In the genomic region with DNA sequence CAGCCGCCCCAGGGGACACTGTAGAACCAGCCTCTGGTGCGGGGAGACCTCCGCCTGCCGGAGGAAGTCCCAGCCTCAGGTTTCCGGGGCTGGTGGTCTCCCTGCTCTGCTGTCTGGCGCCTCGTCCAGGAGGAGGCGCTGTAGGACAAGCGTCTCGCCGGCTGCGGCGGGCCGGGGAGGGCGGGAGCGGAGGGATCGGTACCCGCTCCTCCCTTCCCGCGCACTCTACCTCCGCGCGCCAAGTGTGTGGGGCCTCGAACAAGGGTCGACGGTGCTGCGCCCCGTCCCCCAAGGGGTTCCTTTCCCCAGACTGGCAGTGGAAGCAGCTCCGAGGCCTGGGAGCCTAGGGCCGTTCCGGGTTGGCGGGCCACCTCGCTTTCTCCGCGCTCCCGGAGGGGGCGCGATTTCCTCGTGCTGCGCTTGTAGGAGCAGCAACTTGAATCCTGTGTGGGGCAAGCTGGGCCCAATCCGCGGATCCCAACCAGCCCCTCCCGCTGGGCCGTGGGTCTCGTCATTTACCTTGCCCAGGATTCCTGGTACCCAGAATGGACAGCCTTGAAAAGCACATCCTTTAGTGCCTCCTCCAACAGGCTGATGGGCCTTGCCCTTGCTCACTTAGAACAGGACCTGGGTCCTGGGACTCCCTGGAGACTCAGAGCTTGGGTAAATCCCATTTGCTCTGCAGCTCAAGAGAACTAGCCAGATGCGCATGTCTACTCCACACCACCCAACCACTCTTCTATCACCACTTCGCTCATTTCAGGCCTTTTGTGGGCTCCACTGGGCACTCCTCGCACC, we compare ENCODE assay signal across 8 cellular contexts. TPM values are rescaled to one million over a fixed set of nuclear protein-coding genes. Genes with fewer than 3 reads are reported as not detected.
DNase-seq lines count a peak whose midpoint lies in the region; ATAC-seq, FAIRE-seq and TF ChIP-seq lines count a peak whose summit lies in the region.

No MANE protein-coding gene starts in this region.

- H3K36me3 ChIP-seq in PC-9 (ENCODE audit: low read depth): no peaks in the 10 kb centered on the region
- H3K36me3 ChIP-seq in neuron (ENCODE audit: insufficient read depth, low read length): no peaks in the 10 kb centered on the region
- H3K36me3 ChIP-seq in testis (ENCODE audit: low read depth, missing control alignments): no peaks in the 10 kb centered on the region

- DNase-seq in COLO829 (ENCODE audit: low spot score): peak; percentile 77
- peak in 1 of 2 experiments; percentile 60 for DNase-seq in PC-9
- DNase-seq in activated T-helper 2 cell treated with anti-CD3 and anti-CD28 coated beads, Interferon-gamma antibody, Interleukin-2, Interleukin-4, amounts not matched to agents 10 μg/mL and 5 μg/mL and 100 μg/mL, durations not matched to agents 14 hours and 24 hours and 36 hours (ENCODE audit: low spot score): peak; percentile 64
- DNase-seq in frontal cortex (ENCODE audit: low spot score in 2 of 2): peak; percentile 83 to 87
- peak; percentile 84 for DNase-seq in testis

- H3K4me1 ChIP-seq in PC-9 (replicated peaks; ENCODE audit: insufficient read depth) (no peaks in the 10 kb centered on the region), neuron (ENCODE audit: insufficient read depth, low read length) (no peaks in the 10 kb centered on the region), testis (peaks cover under 1% of the 10 kb centered on the region)

- H3K79me2 ChIP-seq in PC-9 (ENCODE audit: low read depth): no peaks in the 10 kb centered on the region

- H3K27me3 Mint-ChIP-seq in activated T-helper 2 cell treated with anti-CD3 and anti-CD28 coated beads, Interferon-gamma antibody, Interleukin-2, Interleukin-4, amounts not matched to agents 10 μg/mL and 5 μg/mL and 100 μg/mL, durations not matched to agents 14 hours and 24 hours and 36 hours (ENCODE audit: low read depth): peaks cover 80% of the 10 kb centered on the region

- H3F3A ChIP-seq in PC-9 (ENCODE audit: insufficient read depth, low read depth): no peaks in the 10 kb centered on the region

- H3K9me3 ChIP-seq in PC-9 (ENCODE audit: insufficient read depth, low read depth): no peaks in the 10 kb centered on the region
- peaks cover 11% of the 10 kb centered on the region for H3K9me3 ChIP-seq in neuron (ENCODE audit: low read length)
- H3K9me3 ChIP-seq in testis: no peaks in the 10 kb centered on the region

- H3K4me2 ChIP-seq in PC-9: no peak overlapping the region

- TF ChIP-seq POLR2A in testis (IDR thresholded peaks at IDR 0.05): no peak

- intact Hi-C loops in PC-9 (cut with micrococcal nuclease; ENCODE audit: unreplicated experiment): loop anchor here (2.0 to 5.0 kb wide), 2 partner anchors 414 to 1007 kb away; no protein-coding TSS in a partner anchor
- intact Hi-C loops in activated T-helper 2 cell treated with anti-CD3 and anti-CD28 coated beads, Interferon-gamma antibody, Interleukin-2, Interleukin-4, amounts not matched to agents 10 μg/mL and 5 μg/mL and 100 μg/mL, durations not matched to agents 14 hours and 24 hours and 36 hours (cut with micrococcal nuclease): loop anchor here (1.0 to 5.0 kb wide), 5 partner anchors 317 to 1007 kb away; no protein-coding TSS in a partner anchor
- intact Hi-C loops in testis (cut with DNase I; ENCODE audit: low total_unique reads): loop anchor here (1.0 to 10.0 kb wide), 2 partner anchors 314 to 414 kb away; no protein-coding TSS in a partner anchor

- WGBS in testis, 2 donors: 5 to 23% methylated on average over 10 to 45 of the region's 48 CpGs

- H3K4me3 Mint-ChIP-seq in activated T-helper 2 cell treated with anti-CD3 and anti-CD28 coated beads, Interferon-gamma antibody, Interleukin-2, Interleukin-4, amounts not matched to agents 10 μg/mL and 5 μg/mL and 100 μg/mL, durations not matched to agents 14 hours and 24 hours and 36 hours (ENCODE audit: low read depth): no peak overlapping the region

- FAIRE-seq in frontal cortex (lab: Jason Lieb, UNC): no peak

- peaks cover 8% of the 10 kb centered on the region for H3K4me1 Mint-ChIP-seq in activated T-helper 2 cell treated with anti-CD3 and anti-CD28 coated beads, Interferon-gamma antibody, Interleukin-2, Interleukin-4, amounts not matched to agents 10 μg/mL and 5 μg/mL and 100 μg/mL, durations not matched to agents 14 hours and 24 hours and 36 hours (ENCODE audit: low read depth)

- no peak overlapping the region for H3K27ac Mint-ChIP-seq in activated T-helper 2 cell treated with anti-CD3 and anti-CD28 coated beads, Interferon-gamma antibody, Interleukin-2, Interleukin-4, amounts not matched to agents 10 μg/mL and 5 μg/mL and 100 μg/mL, durations not matched to agents 14 hours and 24 hours and 36 hours

- TF ChIP-seq CTCF in PC-9 (conservative IDR thresholded peaks at IDR 0.05) (peak; percentile 44), testis (IDR thresholded peaks at IDR 0.05) (peak; percentile 91 to 98 (median 97))

- H3K27ac ChIP-seq in PC-9: no peak overlapping the region
- peak overlapping the region; percentile 79 to 99 for H3K27ac ChIP-seq in testis

- H3K9me3 Mint-ChIP-seq in activated T-helper 2 cell treated with anti-CD3 and anti-CD28 coated beads, Interferon-gamma antibody, Interleukin-2, Interleukin-4, amounts not matched to agents 10 μg/mL and 5 μg/mL and 100 μg/mL, durations not matched to agents 14 hours and 24 hours and 36 hours: no peaks in the 10 kb centered on the region

- POLR2A ChIA-PET in PC-9 (lab: Charles Lee; ENCODE audit: unreplicated experiment): interaction anchor here (0.7 kb wide), 1 partner anchor 1007 kb away, joined by 3 read pairs; no protein-coding TSS in a partner anchor

- CTCF ChIA-PET in PC-9 (lab: Charles Lee): interaction anchor here (0.6 to 1.7 kb wide), 9 partner anchors 254 to 594 kb away, joined by 4 to 23 read pairs (median 6); no protein-coding TSS in a partner anchor

- no peaks in the 10 kb centered on the region for H3K9me2 ChIP-seq in PC-9 (ENCODE audit: insufficient read depth)

- no peaks in the 10 kb centered on the region for H4K20me1 ChIP-seq in PC-9 (ENCODE audit: insufficient read depth)

- no TSS peak for BruUV-seq in PC-9 (replicated peaks; lab: Mats Ljungman, UMichigan)

- H2AFZ ChIP-seq in PC-9 (no peak overlapping the region), neuron (ENCODE audit: low read depth, low read length) (no peak overlapping the region)

- H3K4me3 ChIP-seq in PC-9 (no peak overlapping the region), neuron (ENCODE audit: low read length) (peak overlapping the region; percentile 43), testis (peak overlapping the region; percentile 87 to 89)

- peaks cover 29% of the 10 kb centered on the region; the same call in 1 of the 2 replicates for H3K27me3 ChIP-seq in PC-9 (ENCODE audit: insufficient read depth, low read depth)
- peaks cover 88% of the 10 kb centered on the region for H3K27me3 ChIP-seq in neuron (ENCODE audit: insufficient read depth, low read length)
- no peaks in the 10 kb centered on the region for H3K27me3 ChIP-seq in testis

- H3K36me3 Mint-ChIP-seq in activated T-helper 2 cell treated with anti-CD3 and anti-CD28 coated beads, Interferon-gamma antibody, Interleukin-2, Interleukin-4, amounts not matched to agents 10 μg/mL and 5 μg/mL and 100 μg/mL, durations not matched to agents 14 hours and 24 hours and 36 hours (ENCODE audit: low read depth): no peaks in the 10 kb centered on the region

- ATAC-seq in GM19372 (IDR thresholded peaks at IDR 0.05; ENCODE audit: low read depth, unreplicated experiment): peak; percentile 95
- peak; percentile 93 for ATAC-seq in HG03442 (IDR thresholded peaks at IDR 0.05; ENCODE audit: unreplicated experiment)

RNA-seq across cellular contexts. Expression of gene HOXD4, which starts 10.6 kb away (rescaled TPM):
- total RNA-seq in PC-9 (2021) (not detected in 2 replicates), frontal cortex (not detected), testis (10 to 100 TPM; 11.5 to 13.3 TPM)
- total RNA-seq in activated T-helper 2 cell treated with anti-CD3 and anti-CD28 coated beads, Interferon-gamma antibody, Interleukin-2, Interleukin-4, amounts not matched to agents 10 μg/mL and 5 μg/mL and 100 μg/mL, durations not matched to agents 14 hours and 24 hours and 36 hours: not detected in 2 replicates
- 2.7 TPM for polyA plus RNA-seq in testis (ENCODE audit: insufficient read depth, low read depth, low replicate concordance)

RNA-seq across cellular contexts. Expression of gene HOXD8, which starts 11.2 kb away (rescaled TPM):
- total RNA-seq in PC-9 (2021) (0.39 and 0.50 TPM in 2 replicates), frontal cortex (not detected), testis (10 to 100 TPM; 39.8 to 41.2 TPM)
- not detected in 2 replicates for total RNA-seq in activated T-helper 2 cell treated with anti-CD3 and anti-CD28 coated beads, Interferon-gamma antibody, Interleukin-2, Interleukin-4, amounts not matched to agents 10 μg/mL and 5 μg/mL and 100 μg/mL, durations not matched to agents 14 hours and 24 hours and 36 hours
- 36.6 TPM for polyA plus RNA-seq in testis (ENCODE audit: insufficient read depth, low read depth, low replicate concordance)

RNA-seq across cellular contexts. Expression of gene HOXD3, which starts 16.4 kb away (rescaled TPM):
- total RNA-seq in PC-9 (2021): not detected in 2 replicates
- not detected in 2 replicates for total RNA-seq in activated T-helper 2 cell treated with anti-CD3 and anti-CD28 coated beads, Interferon-gamma antibody, Interleukin-2, Interleukin-4, amounts not matched to agents 10 μg/mL and 5 μg/mL and 100 μg/mL, durations not matched to agents 14 hours and 24 hours and 36 hours
- total RNA-seq in frontal cortex: not detected
- 10 to 100 TPM; 14.0 to 22.3 TPM for total RNA-seq in testis
- 2.7 TPM for polyA plus RNA-seq in testis (ENCODE audit: insufficient read depth, low read depth, low replicate concordance)

RNA-seq across cellular contexts. Expression of gene HOXD9, which starts 18.2 kb away (rescaled TPM):
- total RNA-seq in PC-9 (2021) (not detected in 2 replicates), frontal cortex (not detected), testis (10 to 100 TPM; 15.7 to 21.2 TPM)
- not detected in 2 replicates for total RNA-seq in activated T-helper 2 cell treated with anti-CD3 and anti-CD28 coated beads, Interferon-gamma antibody, Interleukin-2, Interleukin-4, amounts not matched to agents 10 μg/mL and 5 μg/mL and 100 μg/mL, durations not matched to agents 14 hours and 24 hours and 36 hours
- 8.2 TPM for polyA plus RNA-seq in testis (ENCODE audit: insufficient read depth, low read depth, low replicate concordance)

RNA-seq across cellular contexts. Expression of gene HOXD10, which starts 24.1 kb away (rescaled TPM):
- not detected in 2 replicates for total RNA-seq in PC-9 (2021)
- total RNA-seq in activated T-helper 2 cell treated with anti-CD3 and anti-CD28 coated beads, Interferon-gamma antibody, Interleukin-2, Interleukin-4, amounts not matched to agents 10 μg/mL and 5 μg/mL and 100 μg/mL, durations not matched to agents 14 hours and 24 hours and 36 hours: not detected in 2 replicates
- not detected for total RNA-seq in frontal cortex
- total RNA-seq in testis: 1 to 10 TPM; 2.7 to 3.3 TPM
- polyA plus RNA-seq in testis (ENCODE audit: insufficient read depth, low read depth, low replicate concordance): 0.92 TPM

Comparison
In these comparisons a context has a peak if more than half of its experiments do, and no peak if none do; other contexts are left out.
1. RNA of gene HOXD4, which starts 10.6 kb away (total RNA-seq): 11.5 to 13.3 TPM in testis; not detected in PC-9, not detected in activated T-helper 2 cell treated with anti-CD3 and anti-CD28 coated beads, Interferon-gamma antibody, Interleukin-2, Interleukin-4, amounts not matched to agents 10 μg/mL and 5 μg/mL and 100 μg/mL, durations not matched to agents 14 hours and 24 hours and 36 hours and not detected in frontal cortex (single experiment); every median in the first group is over 10 times any median in the second.
2. RNA of gene HOXD8, which starts 11.2 kb away (total RNA-seq): 39.8 to 41.2 TPM in testis; 0.39 to 0.50 TPM in PC-9, not detected in activated T-helper 2 cell treated with anti-CD3 and anti-CD28 coated beads, Interferon-gamma antibody, Interleukin-2, Interleukin-4, amounts not matched to agents 10 μg/mL and 5 μg/mL and 100 μg/mL, durations not matched to agents 14 hours and 24 hours and 36 hours and not detected in frontal cortex (single experiment); every median in the first group is over 10 times any median in the second.
3. RNA of gene HOXD3, which starts 16.4 kb away (total RNA-seq): 14.0 to 22.3 TPM in testis; not detected in PC-9, not detected in activated T-helper 2 cell treated with anti-CD3 and anti-CD28 coated beads, Interferon-gamma antibody, Interleukin-2, Interleukin-4, amounts not matched to agents 10 μg/mL and 5 μg/mL and 100 μg/mL, durations not matched to agents 14 hours and 24 hours and 36 hours and not detected in frontal cortex (single experiment); every median in the first group is over 10 times any median in the second.